8 cellular contexts compared by ENCODE assay signal in the genomic region with DNA sequence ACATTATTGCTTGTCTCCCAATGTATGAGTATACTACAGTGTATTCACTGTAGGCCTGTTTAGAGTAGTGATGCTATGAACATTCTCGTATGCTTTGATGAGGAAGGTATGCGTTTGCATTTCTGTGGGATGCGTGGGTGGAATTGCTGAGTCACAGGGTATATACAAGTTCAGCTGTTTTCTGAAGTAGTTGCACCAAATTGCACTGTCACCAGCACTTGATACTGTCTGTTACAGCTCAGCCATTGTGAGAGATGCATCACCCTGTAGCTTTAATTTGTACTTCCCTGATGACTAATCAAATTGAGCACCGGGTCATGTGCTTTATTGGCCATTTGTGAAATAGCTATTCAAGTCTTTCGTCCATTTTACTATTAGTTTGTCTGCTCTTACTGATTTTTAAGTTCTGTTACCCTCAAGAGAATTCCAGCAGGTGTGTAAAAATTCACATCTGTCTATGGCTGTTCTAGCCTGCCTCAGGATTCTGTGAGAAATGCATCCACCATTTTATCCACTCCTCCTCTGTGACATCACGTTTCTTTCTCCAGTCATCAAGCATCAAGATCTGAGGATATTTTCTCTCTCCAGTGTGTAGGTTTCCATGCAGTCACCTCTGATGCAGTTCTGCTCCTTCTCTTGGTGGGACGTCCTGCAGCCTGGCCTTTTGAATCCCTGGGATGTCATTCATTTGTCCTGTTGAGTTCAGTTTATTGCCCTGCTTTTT.
DNase-seq lines count a peak whose midpoint lies in the region; ATAC-seq and TF ChIP-seq lines count a peak whose summit lies in the region.

No MANE protein-coding gene starts in this region.

- no peak overlapping the region for H3K4me3 ChIP-seq in right atrium auricular region

- intact Hi-C loops in left cardiac atrium (cut with DNase I), result no loop called here

- peak overlapping the region; percentile 44 to 93 for H3K27ac ChIP-seq in right atrium auricular region

- H3K4me1 ChIP-seq in right atrium auricular region, result peaks cover 0 to 78% of the 10 kb centered on the region in 2 donors

- DNase-seq in right atrium auricular region (ENCODE audit: low spot score) (peak; percentile 30), left cardiac atrium (no peak), mesenteric fat pad (ENCODE audit: low spot score) (peak; percentile 12), iPS-NIHi11 (ENCODE audit: low spot score) (no peak), KG1 (lab: John Stamatoyannopoulos, UW) (no peak), HEK293T (ENCODE audit: extremely low spot score) (no peak)
- peak; percentile 75 to 80 for DNase-seq in activated T-cell treated with anti-CD3 and anti-CD28 coated beads, Interleukin-2, amount 50 U/mL, for 48 hours

- no peaks in the 10 kb centered on the region for H3K9me3 ChIP-seq in right atrium auricular region

- H3K27me3 ChIP-seq in right atrium auricular region, result no peaks in the 10 kb centered on the region

- TF ChIP-seq CTCF in right atrium auricular region (IDR thresholded peaks at IDR 0.05), result no peak

- ATAC-seq in left cardiac atrium (no peak), HG03342 (IDR thresholded peaks at IDR 0.05; ENCODE audit: unreplicated experiment) (no peak)

- CTCF ChIA-PET in HEK293T (lab: Yijun Ruan, JAX), result interaction anchor here (0.6 kb wide), 1 partner anchor 404 kb away, joined by 4 read pairs; no protein-coding TSS in a partner anchor

- POLR2A ChIA-PET in HEK293T (lab: Yijun Ruan, JAX), result no interaction called here

- no peaks in the 10 kb centered on the region for H3K36me3 ChIP-seq in right atrium auricular region

TF ChIP-seq in HEK293T, 16 proteins besides CTCF, POLR2A, EP300 and RAD21:
- no peak for TF ChIP-seq ELF4 (IDR thresholded peaks at IDR 0.05)
- TF ChIP-seq CTBP1 (IDR thresholded peaks at IDR 0.05; ENCODE audit: borderline replicate concordance), result no peak
- TF ChIP-seq, protein P1, sequence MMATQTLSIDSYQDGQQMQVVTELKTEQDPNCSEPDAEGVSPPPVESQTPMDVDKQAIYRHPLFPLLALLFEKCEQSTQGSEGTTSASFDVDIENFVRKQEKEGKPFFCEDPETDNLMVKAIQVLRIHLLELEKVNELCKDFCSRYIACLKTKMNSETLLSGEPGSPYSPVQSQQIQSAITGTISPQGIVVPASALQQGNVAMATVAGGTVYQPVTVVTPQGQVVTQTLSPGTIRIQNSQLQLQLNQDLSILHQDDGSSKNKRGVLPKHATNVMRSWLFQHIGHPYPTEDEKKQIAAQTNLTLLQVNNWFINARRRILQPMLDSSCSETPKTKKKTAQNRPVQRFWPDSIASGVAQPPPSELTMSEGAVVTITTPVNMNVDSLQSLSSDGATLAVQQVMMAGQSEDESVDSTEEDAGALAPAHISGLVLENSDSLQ (IDR thresholded peaks at IDR 0.05), result no peak
- TF ChIP-seq FOXA1 (IDR thresholded peaks at IDR 0.05), result no peak
- TF ChIP-seq L3MBTL2 (conservative IDR thresholded peaks at IDR 0.05), result no peak
- no peak for TF ChIP-seq FOXK2 (IDR thresholded peaks at IDR 0.05)
- TF ChIP-seq SP1 (IDR thresholded peaks at IDR 0.05), result no peak
- TF ChIP-seq TARDBP (IDR thresholded peaks at IDR 0.05), result no peak
- TF ChIP-seq NFRKB (IDR thresholded peaks at IDR 0.05), result no peak

Comparison
In these comparisons a context has a peak if more than half of its experiments do, and no peak if none do; other contexts are left out.
1. DNase-seq: peak in right atrium auricular region (single experiment), activated T-cell treated with anti-CD3 and anti-CD28 coated beads, Interleukin-2, amount 50 U/mL, for 48 hours (2 of 2) and mesenteric fat pad (single experiment); none in left cardiac atrium (single experiment), iPS-NIHi11 (single experiment), KG1 (single experiment) and HEK293T (single experiment).